Comparison of ENCODE assay signal across 16 cellular contexts in the genomic region with DNA sequence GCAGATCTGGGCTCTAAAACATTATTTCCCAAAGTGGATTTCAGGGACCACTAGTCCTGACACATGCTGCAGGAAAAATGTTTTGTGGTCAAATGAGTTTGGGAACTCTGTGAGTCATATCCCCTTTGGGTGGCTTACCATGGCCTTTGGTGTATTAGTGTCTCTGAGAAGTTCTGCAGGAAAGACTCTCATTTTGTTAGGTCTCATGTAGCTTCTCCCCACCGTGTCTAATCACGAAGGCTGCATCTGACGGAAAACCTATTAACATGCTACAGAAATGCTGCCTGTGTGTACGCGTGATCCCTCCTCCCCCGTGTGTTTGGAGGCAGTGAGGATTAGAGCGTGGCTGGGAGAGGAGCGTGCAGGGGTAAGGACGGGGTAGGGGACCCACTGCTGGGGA.
DNase-seq lines count a peak whose midpoint lies in the region; ATAC-seq and TF ChIP-seq lines count a peak whose summit lies in the region.
"Had no signal": no experiment of that assay in that cellular context is flagged by ENCODE, and none has a peak within 500 bp of the region (broad histone marks: within the 10 kb centered on the region; RNA-seq: fewer than 3 reads in every experiment).

No MANE protein-coding gene starts in this region.

- H3K9me3 ChIP-seq in ovary (no peaks in the 10 kb centered on the region), aorta (ENCODE audit: control insufficient read depth, low read length) (no peaks in the 10 kb centered on the region)
- H3K9me3 ChIP-seq: colonic mucosa, esophagus squamous epithelium, psoas muscle had no signal

- no peaks in the 10 kb centered on the region for H3K36me3 ChIP-seq in brain microvascular endothelial cell (replicated peaks)
- no peaks in the 10 kb centered on the region for H3K36me3 ChIP-seq in ovary
- no peaks in the 10 kb centered on the region for H3K36me3 ChIP-seq in aorta (ENCODE audit: control insufficient read depth in 1 of 2, insufficient read depth in 2 of 2, low read length in 1 of 2)
- H3K36me3 ChIP-seq: colonic mucosa, esophagus squamous epithelium had no signal

- H3K27me3 ChIP-seq in brain microvascular endothelial cell (replicated peaks) (no peaks in the 10 kb centered on the region), ovary (no peaks in the 10 kb centered on the region), aorta (ENCODE audit: control insufficient read depth in 1 of 2, insufficient read depth in 2 of 2, low read length in 1 of 2) (no peaks in the 10 kb centered on the region)
- H3K27me3 ChIP-seq: colonic mucosa had no signal

- ATAC-seq in aorta (ENCODE audit: low FRiP score) (no peak), HG03457 (IDR thresholded peaks at IDR 0.05; ENCODE audit: unreplicated experiment) (no peak), HG03521 (IDR thresholded peaks at IDR 0.05; ENCODE audit: unreplicated experiment) (no peak)
- ATAC-seq: psoas muscle had no signal

- in situ Hi-C loops in brain microvascular endothelial cell (cut with HindIII; ENCODE audit: low pct_ligation_motif_present, low sequenced_read_pairs): no loop called here

- WGBS in ovary, 3 donors: 72 to 77% (median 74%) methylated on average over 9 of the region's 9 CpGs
- WGBS in aorta, 2 donors: 80 to 81% methylated on average over 9 of the region's 9 CpGs

- TF ChIP-seq POLR2A in ovary (IDR thresholded peaks at IDR 0.05): no peak

- H3K4me1 ChIP-seq in ovary (ENCODE audit: insufficient read depth): peaks cover 8% of the 10 kb centered on the region
- H3K4me1 ChIP-seq in aorta (ENCODE audit: control insufficient read depth in 1 of 2, insufficient read depth in 2 of 2, low read length in 2 of 2): no peaks in the 10 kb centered on the region
- H3K4me1 ChIP-seq: colonic mucosa, psoas muscle had no signal

- H3K27ac ChIP-seq in brain microvascular endothelial cell (no peak overlapping the region), ovary (no peak overlapping the region), aorta (ENCODE audit: low read depth in 1 of 2, low read length in 2 of 2) (no peak overlapping the region)
- H3K27ac ChIP-seq: C4-2B, colonic mucosa, esophagus squamous epithelium, psoas muscle had no signal

- TF ChIP-seq EP300 in ovary (IDR thresholded peaks at IDR 0.05): no peak

- peak; percentile 16 for DNase-seq in AG09319 (ENCODE audit: extremely low read depth, low read depth)
- DNase-seq in M059J (ENCODE audit: low read depth): peak; percentile 98
- DNase-seq in brain microvascular endothelial cell: peak; percentile 52
- DNase-seq in myocyte (ENCODE audit: low read depth): peak; percentile 79
- no peak for DNase-seq in ovary
- DNase-seq in aorta: no peak
- DNase-seq: activated naive CD4-positive, alpha-beta T cell treated with anti-CD3 and anti-CD28 coated beads, Interleukin-2, amount 50 U/mL, for 16 hours; colonic mucosa; esophagus squamous epithelium; NCI-H1417 treated with DMSO at 0.1 percent for 48 hours; NCI-H526; psoas muscle; stimulated activated CD4-positive, alpha-beta T cell treated with anti-CD3 and anti-CD28 coated beads, Interleukin-2, amount 100 ng/mL, for 48 hours had no signal

- TF ChIP-seq CTCF in AG09319 (IDR thresholded peaks at IDR 0.05; ENCODE audit: low read depth, low read length) (no peak), brain microvascular endothelial cell (IDR thresholded peaks at IDR 0.05; ENCODE audit: low read depth, low read length, missing control alignments) (no peak), ovary (IDR thresholded peaks at IDR 0.05) (no peak)

- H3K4me3 ChIP-seq in brain microvascular endothelial cell (ENCODE audit: low read depth, low read length) (no peak overlapping the region), ovary (no peak overlapping the region), aorta (ENCODE audit: low read length in 2 of 2) (no peak overlapping the region)
- H3K4me3 ChIP-seq: colonic mucosa, esophagus squamous epithelium, psoas muscle had no signal

- intact Hi-C loops in ovary (cut with DNase I): no loop called here
- intact Hi-C loops in aorta (cut with DNase I): no loop called here

Comparison
In these comparisons a context has a peak if more than half of its experiments do, and no peak if none do; other contexts are left out.
1. DNase-seq: peak in AG09319 (single experiment), M059J (single experiment), brain microvascular endothelial cell (single experiment) and myocyte (single experiment); none in ovary (0 of 5) and aorta (0 of 2).